14 cellular contexts compared by ENCODE assay signal in genomic region chrX:105228602-105229001, GRCh38. TPM values are rescaled to one million over a fixed set of nuclear protein-coding genes. Genes with fewer than 3 reads are reported as not detected.
A peak's percentile ranks its signal among the peaks of the same experiment; 100 is the strongest.
DNase-seq lines count a peak whose midpoint lies in the region; TF ChIP-seq lines count a peak whose summit lies in the region.
"Had no signal": no experiment of that assay in that cellular context is flagged by ENCODE, and none has a peak within 500 bp of the region (broad histone marks: within the 10 kb centered on the region; RNA-seq: fewer than 3 reads in every experiment).

No MANE protein-coding gene starts in this region.

- DNase-seq in MV-4-11 (lab: John Stamatoyannopoulos, UW): peak; percentile 2
- DNase-seq in adipocyte (ENCODE audit: low read depth): peak; percentile 25
- DNase-seq in iris pigment epithelial cell (ENCODE audit: low read depth): peak; percentile 59
- no peak for DNase-seq in activated CD4-positive, alpha-beta T cell treated with anti-CD3 and anti-CD28 coated beads for 4 hours
- no peak for DNase-seq in type B pancreatic cell (ENCODE audit: extremely low spot score, unreplicated experiment)
- no peak for DNase-seq in DMS114 treated with DMSO at 0.1 percent for 48 hours (lab: John Stamatoyannopoulos, UW; ENCODE audit: unreplicated experiment)
- DNase-seq: AML-193; CD4-positive, alpha-beta memory T cell; DMS79 treated with DMSO at 0.1 percent for 48 hours; GF-D8; H9 had no signal

- H3K9me3 ChIP-seq in adipocyte (ENCODE audit: control insufficient read depth, low read length): no peaks in the 10 kb centered on the region

- H3K9me3 Mint-ChIP-seq in type B pancreatic cell: no peaks in the 10 kb centered on the region

- H3K4me3 ChIP-seq in adipocyte (ENCODE audit: low read length): no peak overlapping the region

- H3K36me3 Mint-ChIP-seq in type B pancreatic cell: no peaks in the 10 kb centered on the region
- H3K36me3 Mint-ChIP-seq: CD14-positive monocyte; CD4-positive, alpha-beta memory T cell; IgD-negative memory B cell had no signal

- no peak overlapping the region for H3K27ac Mint-ChIP-seq in type B pancreatic cell
- H3K27ac Mint-ChIP-seq: CD14-positive monocyte; CD4-positive, alpha-beta memory T cell; IgD-negative memory B cell had no signal

- H3K4me3 Mint-ChIP-seq in type B pancreatic cell: no peak overlapping the region
- H3K4me3 Mint-ChIP-seq: CD14-positive monocyte; CD4-positive, alpha-beta memory T cell; H9; IgD-negative memory B cell had no signal

- H3K4me1 ChIP-seq in adipocyte (ENCODE audit: control insufficient read depth, insufficient read depth, low read length): no peaks in the 10 kb centered on the region

- no peaks in the 10 kb centered on the region for H3K36me3 ChIP-seq in adipocyte (ENCODE audit: control insufficient read depth, insufficient read depth, low read length, severe bottlenecking)

- no peak overlapping the region for H3K9ac ChIP-seq in adipocyte (ENCODE audit: low read length)

- no peaks in the 10 kb centered on the region for H3K27me3 Mint-ChIP-seq in type B pancreatic cell
- H3K27me3 Mint-ChIP-seq: CD4-positive, alpha-beta memory T cell; IgD-negative memory B cell had no signal

- peaks cover 13% of the 10 kb centered on the region for H3K27me3 ChIP-seq in adipocyte (replicated peaks; ENCODE audit: control insufficient read depth, insufficient read depth, low read length)

- no peak for TF ChIP-seq CTCF in type B pancreatic cell (conservative IDR thresholded peaks at IDR 0.05)

- H3K4me1 Mint-ChIP-seq in type B pancreatic cell (ENCODE audit: unreplicated experiment): no peaks in the 10 kb centered on the region
- H3K4me1 Mint-ChIP-seq: CD14-positive monocyte; CD4-positive, alpha-beta memory T cell; IgD-negative memory B cell had no signal

RNA-seq across cellular contexts. Expression of gene TEX13A, which starts 8.1 kb away (rescaled TPM):
- not detected in 2 replicates for total RNA-seq in type B pancreatic cell (ENCODE audit: low replicate concordance)
- total RNA-seq: CD4-positive, alpha-beta memory T cell; H1; H9 had no signal

Comparison
In these comparisons a context has a peak if more than half of its experiments do, and no peak if none do; other contexts are left out.
1. DNase-seq: peak in MV-4-11 (single experiment), adipocyte (single experiment) and iris pigment epithelial cell (single experiment); none in activated CD4-positive, alpha-beta T cell treated with anti-CD3 and anti-CD28 coated beads for 4 hours (0 of 2), type B pancreatic cell (single experiment) and DMS114 treated with DMSO at 0.1 percent for 48 hours (single experiment).